In the genomic region with DNA sequence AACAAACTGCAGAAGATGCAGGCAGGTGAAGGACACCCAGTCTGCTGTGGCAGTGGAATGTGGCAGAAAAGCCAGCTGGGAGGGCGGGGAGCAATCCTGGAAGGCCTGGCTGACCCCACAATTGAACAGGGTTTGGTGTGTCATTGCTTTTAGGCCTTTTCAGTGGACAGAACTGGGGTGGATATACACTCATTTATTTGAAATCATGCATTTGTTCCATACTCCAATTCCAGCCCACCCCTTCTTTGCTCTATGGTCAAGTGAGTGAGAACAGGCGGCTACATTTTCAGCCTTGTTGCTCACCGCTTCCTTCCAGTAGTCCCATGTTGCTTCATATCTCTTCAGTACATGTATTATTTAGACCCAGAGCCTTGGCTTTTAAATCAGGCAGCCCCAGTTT, we compare ENCODE assay signal across 14 cellular contexts. TPM values are rescaled to one million over a fixed set of nuclear protein-coding genes. Genes with fewer than 3 reads are reported as not detected.
DNase-seq lines count a peak whose midpoint lies in the region; ATAC-seq and TF ChIP-seq lines count a peak whose summit lies in the region.
"Had no signal": no experiment of that assay in that cellular context is flagged by ENCODE, and none has a peak within 500 bp of the region (broad histone marks: within the 10 kb centered on the region; RNA-seq: fewer than 3 reads in every experiment).

No MANE protein-coding gene starts in this region.

- DNase-seq in CD14-positive monocyte (ENCODE audit: low spot score): no peak
- DNase-seq in IMR-90: no peak
- DNase-seq in myocyte (ENCODE audit: low read depth): peak; percentile 48
- DNase-seq in T-helper 2 cell: no peak
- no peak for DNase-seq in T-helper 17 cell
- DNase-seq: C1 segment of cervical spinal cord; CD4-positive, alpha-beta memory T cell; DMS79 treated with DMSO at 0.1 percent for 48 hours; EL; GM23248; H7 had no signal

- H3K4me2 ChIP-seq in IMR-90 (ENCODE audit: low read depth, low read length): no peak overlapping the region

- H3K4me3 Mint-ChIP-seq in CD14-positive monocyte: no peak overlapping the region
- H3K4me3 Mint-ChIP-seq in T-helper 17 cell: no peak overlapping the region
- H3K4me3 Mint-ChIP-seq: B cell; CD4-positive, alpha-beta memory T cell had no signal

- CTCF ChIA-PET in IMR-90 (lab: Yijun Ruan, JAX): no interaction called here

- no peak overlapping the region for H2BK15ac ChIP-seq in IMR-90 (ENCODE audit: low read depth, low read length)

- dilution Hi-C loops in IMR-90 (cut with HindIII; ENCODE audit: low sequenced_read_pairs, unreplicated experiment): no loop called here

- no peak for TF ChIP-seq EP300 in gastroesophageal sphincter (IDR thresholded peaks at IDR 0.05)

- no peak for TF ChIP-seq CTCF in CD14-positive monocyte (IDR thresholded peaks at IDR 0.05)
- no peak for TF ChIP-seq CTCF in IMR-90 (conservative IDR thresholded peaks at IDR 0.05; ENCODE audit: low read depth, low read length)
- no peak for TF ChIP-seq CTCF in neutrophil (IDR thresholded peaks at IDR 0.05)
- no peak for TF ChIP-seq CTCF in gastroesophageal sphincter (IDR thresholded peaks at IDR 0.05)

- H4K91ac ChIP-seq in IMR-90 (ENCODE audit: insufficient read depth, low read depth, low read length): no peak overlapping the region

- 100% methylated on average over 2 of the region's 3 CpGs; no CpG with 5 or more reads in 1 of the 2 experiments for WGBS in IMR-90 (ENCODE audit: extremely low coverage in 2 of 2, insufficient read length in 1 of 2), 2 experiments
- 100% methylated on average over 3 of the region's 3 CpGs for WGBS in gastroesophageal sphincter (ENCODE audit: low coverage in 1 of 2), 2 donors

- POLR2A ChIA-PET in IMR-90 (lab: Charles Lee; ENCODE audit: unreplicated experiment): no interaction called here

- no peak overlapping the region for H2BK120ac ChIP-seq in IMR-90 (ENCODE audit: low read depth, low read length)

- no peak overlapping the region for H3K4ac ChIP-seq in IMR-90 (ENCODE audit: low read depth, low read length)

- TF ChIP-seq RAD21 in IMR-90 (IDR thresholded peaks at IDR 0.05; ENCODE audit: low read length): no peak

- H3K36me3 ChIP-seq in IMR-90 (ENCODE audit: control insufficient read depth, insufficient read depth, low read length) (peaks cover 43% of the 10 kb centered on the region), neutrophil (peaks cover 33% of the 10 kb centered on the region), gastroesophageal sphincter (peaks cover 0 to 59% of the 10 kb centered on the region in 2 donors)

- 0 out of 2 replicates have a peak overlapping the region, but pooled peaks have one; percentile 7 for H3K23ac ChIP-seq in IMR-90 (ENCODE audit: low read depth, low read length)

- H3K36me3 Mint-ChIP-seq in CD14-positive monocyte (peaks cover 49 to 62% of the 10 kb centered on the region in 2 donors), T-helper 17 cell (ENCODE audit: low read depth) (peaks cover 5% of the 10 kb centered on the region)

- H3K27ac ChIP-seq in IMR-90 (ENCODE audit: insufficient read depth, low read length) (no peak overlapping the region), neutrophil (peak overlapping the region; percentile 26), gastroesophageal sphincter (no peak overlapping the region)
- H3K27ac ChIP-seq: GM23248 had no signal

- intact Hi-C loops in CD14-positive monocyte (cut with micrococcal nuclease): loop anchor here in 1 of 2 donors (10.0 kb wide), 1 partner anchor 162 kb away; the partner anchor contains the start of gene GSAP
- intact Hi-C loops in IMR-90 (cut with micrococcal nuclease): no loop called here

- in situ Hi-C loops in IMR-90 (cut with MboI; ENCODE audit: low sequenced_read_pairs): no loop called here

- H3K14ac ChIP-seq in IMR-90 (replicated peaks; ENCODE audit: low read depth, low read length): no peak overlapping the region

- no peak overlapping the region for H2AK5ac ChIP-seq in IMR-90 (ENCODE audit: low read depth, low read length)

- no peaks in the 10 kb centered on the region for H3K9me3 ChIP-seq in IMR-90 (ENCODE audit: control insufficient read depth, insufficient read depth, low read length)
- H3K9me3 ChIP-seq in neutrophil: no peaks in the 10 kb centered on the region
- no peaks in the 10 kb centered on the region for H3K9me3 ChIP-seq in gastroesophageal sphincter
- H3K9me3 ChIP-seq in T-helper 17 cell (ENCODE audit: control insufficient read depth, low read length, poor library complexity, severe bottlenecking): no peaks in the 10 kb centered on the region

- H3K18ac ChIP-seq in IMR-90 (ENCODE audit: low read depth, low read length): no peak overlapping the region

- no TSS peak for BruUV-seq in IMR-90 (replicated peaks; lab: Mats Ljungman, UMichigan)

- no peak overlapping the region for H4K8ac ChIP-seq in IMR-90 (ENCODE audit: low read depth in 2 of 2, low read length in 2 of 2)

- no peak overlapping the region for H2AFZ ChIP-seq in IMR-90 (replicated peaks; ENCODE audit: low read length, poor library complexity)
- H2AFZ ChIP-seq: GM23248 had no signal

- H3K4me1 ChIP-seq in IMR-90 (ENCODE audit: control insufficient read depth, insufficient read depth, low read length) (peaks cover 4% of the 10 kb centered on the region; the same call in 1 of the 2 replicates), neutrophil (ENCODE audit: control insufficient read depth in 1 of 2, insufficient read depth in 1 of 2, low read depth in 1 of 2, low read length in 1 of 2) (peaks cover 23 to 29% of the 10 kb centered on the region in 2 experiments), gastroesophageal sphincter (peaks cover 0 to 35% (median 0%) of the 10 kb centered on the region in 3 donors)

- H3K27me3 ChIP-seq in IMR-90 (ENCODE audit: control insufficient read depth, insufficient read depth, low read length) (no peaks in the 10 kb centered on the region), neutrophil (no peaks in the 10 kb centered on the region), gastroesophageal sphincter (no peaks in the 10 kb centered on the region)

- H2AK9ac ChIP-seq in IMR-90 (replicated peaks; ENCODE audit: low read depth, low read length, poor library complexity): no peak overlapping the region

- H4K5ac ChIP-seq in IMR-90 (ENCODE audit: low read depth, low read length): no peak overlapping the region

- ATAC-seq in IMR-90 (ENCODE audit: low read depth) (no peak), gastroesophageal sphincter (no peak), T-helper 17 cell (no peak)

- H3K9me3 Mint-ChIP-seq in CD14-positive monocyte: peaks cover 0 to 2% (median 0%) of the 10 kb centered on the region in 7 donors
- H3K9me3 Mint-ChIP-seq: CD4-positive, alpha-beta memory T cell had no signal

- peaks cover 10% of the 10 kb centered on the region; the same call in 1 of the 2 replicates for H4K20me1 ChIP-seq in IMR-90 (ENCODE audit: insufficient read depth, low read length)

- H3K27me3 Mint-ChIP-seq in CD14-positive monocyte (ENCODE audit: low read depth in 3 of 3) (no peaks in the 10 kb centered on the region), T-helper 17 cell (no peaks in the 10 kb centered on the region)
- H3K27me3 Mint-ChIP-seq: B cell; CD4-positive, alpha-beta memory T cell had no signal

- no peak overlapping the region for H3K56ac ChIP-seq in IMR-90 (ENCODE audit: extremely low read depth, insufficient read depth, low read length)

- H3K9ac ChIP-seq in IMR-90 (ENCODE audit: low read depth, low read length): no peak overlapping the region
- H3K9ac ChIP-seq: GM23248 had no signal

- H3K9me1 ChIP-seq in IMR-90 (ENCODE audit: insufficient read depth, low read length): 0 out of 2 replicates have a peak, but pooled peaks cover 3% of the 10 kb centered on the region

- TF ChIP-seq POLR2A in IMR-90 (IDR thresholded peaks at IDR 0.05; ENCODE audit: low read depth, low read length): no peak
- no peak for TF ChIP-seq POLR2A in gastroesophageal sphincter (IDR thresholded peaks at IDR 0.05)

- H3K79me1 ChIP-seq in IMR-90 (ENCODE audit: low read depth in 1 of 2, low read length in 2 of 2): peaks cover 23 to 47% of the 10 kb centered on the region in 2 experiments

- peaks cover 14% of the 10 kb centered on the region for H3K4me1 Mint-ChIP-seq in CD14-positive monocyte
- peaks cover 2% of the 10 kb centered on the region for H3K4me1 Mint-ChIP-seq in T-helper 17 cell
- H3K4me1 Mint-ChIP-seq: B cell had no signal

- H2BK20ac ChIP-seq in IMR-90 (ENCODE audit: low read depth, low read length): no peak overlapping the region

- peak overlapping the region in 4 of 7 donors; percentile 6 to 70 (median 21) for H3K27ac Mint-ChIP-seq in CD14-positive monocyte
- no peak overlapping the region for H3K27ac Mint-ChIP-seq in T-helper 17 cell
- H3K27ac Mint-ChIP-seq: B cell; CD4-positive, alpha-beta memory T cell had no signal

- H3K4me3 ChIP-seq in IMR-90 (ENCODE audit: insufficient read depth, low read depth, low read length) (no peak overlapping the region), neutrophil (ENCODE audit: low read depth in 1 of 2, low read length in 1 of 2) (no peak overlapping the region), gastroesophageal sphincter (no peak overlapping the region)
- H3K4me3 ChIP-seq: GM23248 had no signal

- H2BK5ac ChIP-seq in IMR-90 (ENCODE audit: low read depth, low read length, poor library complexity, severe bottlenecking): no peak overlapping the region

TF ChIP-seq in IMR-90, 13 proteins besides CTCF, POLR2A, EP300 and RAD21:
- TF ChIP-seq MAZ (IDR thresholded peaks at IDR 0.05; ENCODE audit: borderline replicate concordance, low read depth, low read length): no peak
- no peak for TF ChIP-seq RCOR1 (IDR thresholded peaks at IDR 0.05; ENCODE audit: insufficient replicate concordance, low read length)
- TF ChIP-seq, protein P1, sequence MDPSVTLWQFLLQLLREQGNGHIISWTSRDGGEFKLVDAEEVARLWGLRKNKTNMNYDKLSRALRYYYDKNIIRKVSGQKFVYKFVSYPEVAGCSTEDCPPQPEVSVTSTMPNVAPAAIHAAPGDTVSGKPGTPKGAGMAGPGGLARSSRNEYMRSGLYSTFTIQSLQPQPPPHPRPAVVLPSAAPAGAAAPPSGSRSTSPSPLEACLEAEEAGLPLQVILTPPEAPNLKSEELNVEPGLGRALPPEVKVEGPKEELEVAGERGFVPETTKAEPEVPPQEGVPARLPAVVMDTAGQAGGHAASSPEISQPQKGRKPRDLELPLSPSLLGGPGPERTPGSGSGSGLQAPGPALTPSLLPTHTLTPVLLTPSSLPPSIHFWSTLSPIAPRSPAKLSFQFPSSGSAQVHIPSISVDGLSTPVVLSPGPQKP (IDR thresholded peaks at IDR 0.05; ENCODE audit: borderline replicate concordance, low read depth, low read length): no peak
- TF ChIP-seq CEBPB (IDR thresholded peaks at IDR 0.05; ENCODE audit: low read depth, low read length): no peak
- TF ChIP-seq NFE2L2 (IDR thresholded peaks at IDR 0.05; ENCODE audit: low read depth, low read length): no peak

RNA-seq across cellular contexts. Expression of gene PTPN12, which starts 39.8 kb away (rescaled TPM):
- polyA plus RNA-seq in CD14-positive monocyte (10 to 100 TPM in 1 of 2 donors, 1 to 10 TPM in 1; 6.6 to 11.8 TPM), IMR-90 (2012; rRNA removed) (28.7 and 31.0 TPM in 2 replicates)
- total RNA-seq in IMR-90 (2012; rRNA removed) (24.7 and 32.2 TPM in 2 replicates), myocyte (45.0 and 48.9 TPM in 2 replicates), gastroesophageal sphincter (100 to 1,000 TPM in 2 of 4 donors, 10 to 100 TPM in 2; 87.1 to 147 (median 100) TPM), T-helper 17 cell (10 to 100 TPM; 15.5 to 70.8 TPM)
- 5.7 and 6.4 TPM in 2 replicates for polyA plus RNA-seq in IMR-90 (2012; cell fraction: cytosol; rRNA removed)
- polyA plus RNA-seq in IMR-90 (2012; cell fraction: nucleus; rRNA removed; ENCODE audit: low replicate concordance): 5.1 and 67.4 TPM in 2 replicates
- polyA plus RNA-seq in myocyte (2012): 43.7 TPM
